Comparison of ENCODE assay signal across 1 cellular context in the genomic region with DNA sequence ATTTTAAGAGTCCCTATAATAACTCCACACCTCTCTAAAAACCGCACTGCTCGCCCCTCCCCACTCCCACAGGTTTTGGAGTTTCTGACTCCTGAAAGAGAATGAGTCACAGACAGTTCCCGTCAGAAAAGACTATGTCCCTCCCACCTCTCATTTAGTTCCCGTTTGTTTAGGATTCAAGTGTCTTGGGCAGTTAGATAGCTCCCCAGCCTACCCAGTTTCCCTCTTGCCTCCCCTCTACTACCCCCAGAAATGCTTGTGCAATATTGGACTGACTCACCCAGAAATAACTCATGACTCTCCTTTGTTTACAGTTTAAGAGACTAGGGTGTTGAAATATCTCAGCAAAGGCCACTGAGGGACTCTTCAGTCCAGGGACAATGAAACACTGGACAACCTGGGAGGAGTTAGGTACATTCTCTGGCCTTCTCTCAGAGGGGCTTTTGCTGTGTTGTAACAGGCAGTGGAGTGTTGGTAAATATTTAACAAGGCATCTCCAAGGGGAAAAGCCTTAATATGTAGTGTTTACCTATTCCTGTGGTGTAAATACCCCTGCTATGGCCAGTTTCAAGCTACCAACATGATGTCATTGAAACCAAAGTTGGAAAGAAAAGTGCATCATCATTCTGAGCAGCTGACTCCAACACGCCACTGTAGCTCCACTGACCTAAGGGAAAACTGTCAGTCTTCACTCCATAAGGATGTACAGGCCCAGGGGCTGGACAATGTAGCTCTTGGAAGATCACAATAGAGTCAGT.
TF ChIP-seq lines count a peak whose summit lies in the region.

No MANE protein-coding gene starts in this region.

TF ChIP-seq in liver, 16 proteins besides CTCF, POLR2A, EP300 and RAD21 (continued from another document):
- TF ChIP-seq, protein P1, sequence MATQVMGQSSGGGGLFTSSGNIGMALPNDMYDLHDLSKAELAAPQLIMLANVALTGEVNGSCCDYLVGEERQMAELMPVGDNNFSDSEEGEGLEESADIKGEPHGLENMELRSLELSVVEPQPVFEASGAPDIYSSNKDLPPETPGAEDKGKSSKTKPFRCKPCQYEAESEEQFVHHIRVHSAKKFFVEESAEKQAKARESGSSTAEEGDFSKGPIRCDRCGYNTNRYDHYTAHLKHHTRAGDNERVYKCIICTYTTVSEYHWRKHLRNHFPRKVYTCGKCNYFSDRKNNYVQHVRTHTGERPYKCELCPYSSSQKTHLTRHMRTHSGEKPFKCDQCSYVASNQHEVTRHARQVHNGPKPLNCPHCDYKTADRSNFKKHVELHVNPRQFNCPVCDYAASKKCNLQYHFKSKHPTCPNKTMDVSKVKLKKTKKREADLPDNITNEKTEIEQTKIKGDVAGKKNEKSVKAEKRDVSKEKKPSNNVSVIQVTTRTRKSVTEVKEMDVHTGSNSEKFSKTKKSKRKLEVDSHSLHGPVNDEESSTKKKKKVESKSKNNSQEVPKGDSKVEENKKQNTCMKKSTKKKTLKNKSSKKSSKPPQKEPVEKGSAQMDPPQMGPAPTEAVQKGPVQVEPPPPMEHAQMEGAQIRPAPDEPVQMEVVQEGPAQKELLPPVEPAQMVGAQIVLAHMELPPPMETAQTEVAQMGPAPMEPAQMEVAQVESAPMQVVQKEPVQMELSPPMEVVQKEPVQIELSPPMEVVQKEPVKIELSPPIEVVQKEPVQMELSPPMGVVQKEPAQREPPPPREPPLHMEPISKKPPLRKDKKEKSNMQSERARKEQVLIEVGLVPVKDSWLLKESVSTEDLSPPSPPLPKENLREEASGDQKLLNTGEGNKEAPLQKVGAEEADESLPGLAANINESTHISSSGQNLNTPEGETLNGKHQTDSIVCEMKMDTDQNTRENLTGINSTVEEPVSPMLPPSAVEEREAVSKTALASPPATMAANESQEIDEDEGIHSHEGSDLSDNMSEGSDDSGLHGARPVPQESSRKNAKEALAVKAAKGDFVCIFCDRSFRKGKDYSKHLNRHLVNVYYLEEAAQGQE (IDR thresholded peaks at IDR 0.05): peak; percentile 94
- TF ChIP-seq FOXA1 (IDR thresholded peaks at IDR 0.05): peak; percentile 97
- TF ChIP-seq, protein P2, sequence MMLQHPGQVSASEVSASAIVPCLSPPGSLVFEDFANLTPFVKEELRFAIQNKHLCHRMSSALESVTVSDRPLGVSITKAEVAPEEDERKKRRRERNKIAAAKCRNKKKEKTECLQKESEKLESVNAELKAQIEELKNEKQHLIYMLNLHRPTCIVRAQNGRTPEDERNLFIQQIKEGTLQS (IDR thresholded peaks at IDR 0.05): peak; percentile 99
- peak; percentile 44 for TF ChIP-seq NR2F2 (IDR thresholded peaks at IDR 0.05)
